Comparison of ENCODE assay signal across 8 cellular contexts in the genomic region with DNA sequence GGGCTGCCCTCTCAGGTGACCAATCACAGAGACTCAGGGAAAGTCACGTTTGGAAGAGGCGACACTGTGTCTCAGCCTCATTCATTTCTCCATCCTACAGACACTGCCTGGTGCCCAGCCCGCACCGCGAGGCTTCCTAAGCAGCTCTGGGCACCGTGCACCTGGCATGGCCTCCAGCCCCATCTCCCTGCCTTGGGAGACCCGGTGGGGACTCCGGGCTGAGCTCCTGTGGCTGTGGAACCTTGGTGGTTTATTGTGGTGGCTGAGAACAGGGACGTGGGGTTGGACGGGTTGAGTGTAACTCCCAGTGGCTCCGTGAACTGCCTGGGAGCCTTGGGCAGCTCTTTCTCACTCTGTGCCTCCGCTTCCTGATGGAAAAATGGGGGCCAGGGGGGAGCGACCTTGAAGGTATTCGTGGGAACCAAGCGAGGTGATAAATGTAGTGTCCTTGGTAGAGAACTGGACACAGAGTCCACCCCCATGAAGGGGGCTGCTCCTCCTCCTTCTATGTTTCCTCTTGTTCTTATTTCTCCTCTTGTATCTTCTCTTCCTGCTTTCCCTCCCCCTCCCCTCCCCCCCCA.
DNase-seq lines count a peak whose midpoint lies in the region; ATAC-seq, FAIRE-seq and TF ChIP-seq lines count a peak whose summit lies in the region.

No MANE protein-coding gene starts in this region.

- peaks cover 29% of the 10 kb centered on the region for H3K9me1 ChIP-seq in IMR-90 (ENCODE audit: insufficient read depth, low read length)

- H3K4ac ChIP-seq in IMR-90 (ENCODE audit: low read depth, low read length) = peak overlapping the region; percentile 59

- no peaks in the 10 kb centered on the region for H3K36me3 ChIP-seq in CD8-positive, alpha-beta T cell (ENCODE audit: insufficient read depth, low read length)
- H3K36me3 ChIP-seq in IMR-90 (ENCODE audit: control insufficient read depth, insufficient read depth, low read length) (no peaks in the 10 kb centered on the region), bronchial epithelial cell (ENCODE audit: control insufficient read depth, insufficient read depth, low read length) (peaks cover 17% of the 10 kb centered on the region), osteoblast (ENCODE audit: insufficient read depth, low read length) (no peaks in the 10 kb centered on the region)

- peak in 1 of 7 experiments; percentile 44 for DNase-seq in CD8-positive, alpha-beta T cell
- DNase-seq in IMR-90 = no peak
- DNase-seq in bronchial epithelial cell (ENCODE audit: low read depth) = peak; percentile 35
- peak; percentile 84 for DNase-seq in osteoblast (ENCODE audit: insufficient read length, low spot score, missing footprints)
- no peak for DNase-seq in H54 (ENCODE audit: insufficient read length, low spot score)

- H2AK9ac ChIP-seq in IMR-90 (replicated peaks; ENCODE audit: low read depth, low read length, poor library complexity) = peak overlapping the region; percentile 39

- no peaks in the 10 kb centered on the region for H3K9me3 Mint-ChIP-seq in CD8-positive, alpha-beta T cell

- ATAC-seq in CD8-positive, alpha-beta T cell = peak; percentile 26
- ATAC-seq in IMR-90 (ENCODE audit: low read depth) = no peak
- no peak for ATAC-seq in HG03039 (IDR thresholded peaks at IDR 0.05; ENCODE audit: unreplicated experiment)
- ATAC-seq in GM21526 (IDR thresholded peaks at IDR 0.05; ENCODE audit: low FRiP score, unreplicated experiment) = no peak
- ATAC-seq in HG03342 (IDR thresholded peaks at IDR 0.05; ENCODE audit: unreplicated experiment) = no peak

- no peak overlapping the region for H3K56ac ChIP-seq in IMR-90 (ENCODE audit: extremely low read depth, insufficient read depth, low read length)

- peak overlapping the region; percentile 69 for H2BK120ac ChIP-seq in IMR-90 (ENCODE audit: low read depth, low read length)

- in situ Hi-C loops in IMR-90 (cut with MboI; ENCODE audit: low sequenced_read_pairs) = no loop called here

- no TSS peak for BruUV-seq in IMR-90 (replicated peaks; lab: Mats Ljungman, UMichigan)

- H3K9ac ChIP-seq in IMR-90 (ENCODE audit: low read depth, low read length) = no peak overlapping the region

- H3K27ac ChIP-seq in CD8-positive, alpha-beta T cell (ENCODE audit: low read depth, low read length) = no peak overlapping the region
- H3K27ac ChIP-seq in IMR-90 (ENCODE audit: insufficient read depth, low read length) (peak overlapping the region; percentile 38; the same call in 1 of the 2 replicates), osteoblast (ENCODE audit: low read depth, low read length) (peak overlapping the region; percentile 74)

- dilution Hi-C loops in IMR-90 (cut with HindIII; ENCODE audit: low sequenced_read_pairs, unreplicated experiment) = no loop called here

- peaks cover 78% of the 10 kb centered on the region for H3K79me2 ChIP-seq in osteoblast (ENCODE audit: insufficient read depth, low read length)

- H4K91ac ChIP-seq in IMR-90 (ENCODE audit: insufficient read depth, low read depth, low read length) = peak overlapping the region; percentile 48

- no peak overlapping the region for H3K4me3 Mint-ChIP-seq in CD8-positive, alpha-beta T cell

- peak overlapping the region; percentile 48; the same call in 1 of the 3 replicates for H2BK15ac ChIP-seq in IMR-90 (ENCODE audit: low read depth, low read length)

- H3K4me1 ChIP-seq in CD8-positive, alpha-beta T cell (ENCODE audit: insufficient read depth, low read length) = peaks cover 8% of the 10 kb centered on the region
- H3K4me1 ChIP-seq in IMR-90 (ENCODE audit: control insufficient read depth, insufficient read depth, low read length) (peaks cover 29% of the 10 kb centered on the region), osteoblast (ENCODE audit: insufficient read depth, low read length) (peaks cover 28% of the 10 kb centered on the region)

- peaks cover 44 to 87% of the 10 kb centered on the region in 2 experiments for H3K79me1 ChIP-seq in IMR-90 (ENCODE audit: low read depth in 1 of 2, low read length in 2 of 2)

- peak overlapping the region; percentile 65 for H2BK5ac ChIP-seq in IMR-90 (ENCODE audit: low read depth, low read length, poor library complexity, severe bottlenecking)

- H3K27me3 Mint-ChIP-seq in CD8-positive, alpha-beta T cell (ENCODE audit: low read depth) = no peaks in the 10 kb centered on the region

- no peak for TF ChIP-seq POLR2A in IMR-90 (IDR thresholded peaks at IDR 0.05; ENCODE audit: low read depth, low read length)
- no peak for TF ChIP-seq POLR2A in H54 (IDR thresholded peaks at IDR 0.05; ENCODE audit: low read depth, low read length)

- H2BK20ac ChIP-seq in IMR-90 (ENCODE audit: low read depth, low read length) = peak overlapping the region; percentile 83

- intact Hi-C loops in CD8-positive, alpha-beta T cell (cut with DNase I, micrococcal nuclease) = no loop called here
- intact Hi-C loops in IMR-90 (cut with micrococcal nuclease) = no loop called here

- H4K8ac ChIP-seq in IMR-90 (ENCODE audit: low read depth in 2 of 2, low read length in 2 of 2) = peak overlapping the region in 1 of 2 experiments; percentile 31; a peak in 1 of 4 replicates

- H3K4me3 ChIP-seq in CD8-positive, alpha-beta T cell (ENCODE audit: low read depth, low read length) = no peak overlapping the region
- H3K4me3 ChIP-seq in IMR-90 (ENCODE audit: insufficient read depth, low read depth, low read length) (no peak overlapping the region), bronchial epithelial cell (ENCODE audit: low read depth, low read length) (no peak overlapping the region), osteoblast (ENCODE audit: insufficient read depth, low read length) (no peak overlapping the region)

- peaks cover 9% of the 10 kb centered on the region for H4K20me1 ChIP-seq in IMR-90 (ENCODE audit: insufficient read depth, low read length)
- H4K20me1 ChIP-seq in osteoblast (ENCODE audit: insufficient read depth, low read length) = peaks cover 70% of the 10 kb centered on the region

- H3K27ac Mint-ChIP-seq in CD8-positive, alpha-beta T cell = no peak overlapping the region

- no peak overlapping the region for H4K5ac ChIP-seq in IMR-90 (ENCODE audit: low read depth, low read length)

- no peaks in the 10 kb centered on the region for H3K9me3 ChIP-seq in CD8-positive, alpha-beta T cell (ENCODE audit: low read length)
- no peaks in the 10 kb centered on the region for H3K9me3 ChIP-seq in IMR-90 (ENCODE audit: control insufficient read depth, insufficient read depth, low read length)
- no peaks in the 10 kb centered on the region for H3K9me3 ChIP-seq in osteoblast (ENCODE audit: low read depth, low read length)

- H3K36me3 Mint-ChIP-seq in CD8-positive, alpha-beta T cell = no peaks in the 10 kb centered on the region

- H3K27me3 ChIP-seq in CD8-positive, alpha-beta T cell (ENCODE audit: insufficient read depth, low read length) = no peaks in the 10 kb centered on the region
- H3K27me3 ChIP-seq in IMR-90 (ENCODE audit: control insufficient read depth, insufficient read depth, low read length) (no peaks in the 10 kb centered on the region), bronchial epithelial cell (ENCODE audit: control insufficient read depth, insufficient read depth, low read length) (no peaks in the 10 kb centered on the region), osteoblast (ENCODE audit: insufficient read depth, low read length) (no peaks in the 10 kb centered on the region)

- peak overlapping the region; percentile 25; the same call in 1 of the 2 replicates for H3K14ac ChIP-seq in IMR-90 (replicated peaks; ENCODE audit: low read depth, low read length)

- H3K4me2 ChIP-seq in IMR-90 (ENCODE audit: low read depth, low read length) (no peak overlapping the region), osteoblast (ENCODE audit: insufficient read depth, low read length) (no peak overlapping the region)

- H3K23ac ChIP-seq in IMR-90 (ENCODE audit: low read depth, low read length) = no peak overlapping the region

- no peak overlapping the region for H3K18ac ChIP-seq in IMR-90 (ENCODE audit: low read depth, low read length)

- H2AK5ac ChIP-seq in IMR-90 (ENCODE audit: low read depth, low read length) = peak overlapping the region; percentile 80

- CTCF ChIA-PET in CD8-positive, alpha-beta T cell (lab: Charles Lee) = interaction anchor here (3.0 kb wide), 1 partner anchor 24 kb away, joined by 10 read pairs; no protein-coding TSS in a partner anchor
- CTCF ChIA-PET in IMR-90 (lab: Yijun Ruan, JAX) = interaction anchor here (0.6 kb wide), 1 partner anchor 264 kb away, joined by 4 read pairs; no protein-coding TSS in a partner anchor

- 82% methylated on average over 3 of the region's 15 CpGs; no CpG with 5 or more reads in 1 of the 2 experiments for WGBS in IMR-90 (ENCODE audit: extremely low coverage in 2 of 2, insufficient read length in 1 of 2), 2 experiments

- no peak for TF ChIP-seq CTCF in CD8-positive, alpha-beta T cell (IDR thresholded peaks at IDR 0.05)
- TF ChIP-seq CTCF in IMR-90 (conservative IDR thresholded peaks at IDR 0.05; ENCODE audit: low read depth, low read length) = no peak
- no peak for TF ChIP-seq CTCF in bronchial epithelial cell (IDR thresholded peaks at IDR 0.05; ENCODE audit: insufficient read depth, low read length, severe bottlenecking)
- TF ChIP-seq CTCF in osteoblast (IDR thresholded peaks at IDR 0.05; ENCODE audit: extremely low read depth, low read depth, low read length) = no peak

- POLR2A ChIA-PET in CD8-positive, alpha-beta T cell (lab: Charles Lee) = interaction anchor here (1.0 to 1.2 kb wide), 2 partner anchors 10 to 31 kb away, joined by 3 to 5 read pairs; no protein-coding TSS in a partner anchor
- POLR2A ChIA-PET in IMR-90 (lab: Charles Lee; ENCODE audit: unreplicated experiment) = no interaction called here

- no peak for FAIRE-seq in bronchial epithelial cell (lab: Jason Lieb, UNC)
- FAIRE-seq in H54 (lab: Jason Lieb, UNC) = no peak

- no peak for TF ChIP-seq RAD21 in IMR-90 (IDR thresholded peaks at IDR 0.05; ENCODE audit: low read length)

- no peak overlapping the region for H2AFZ ChIP-seq in IMR-90 (replicated peaks; ENCODE audit: low read length, poor library complexity)
- H2AFZ ChIP-seq in osteoblast (ENCODE audit: low read length) = no peak overlapping the region

- H3K4me1 Mint-ChIP-seq in CD8-positive, alpha-beta T cell (ENCODE audit: low read depth) = peaks cover 23% of the 10 kb centered on the region

TF ChIP-seq in IMR-90, 13 proteins besides CTCF, POLR2A, EP300 and RAD21:
- TF ChIP-seq MAZ (IDR thresholded peaks at IDR 0.05; ENCODE audit: borderline replicate concordance, low read depth, low read length) = peak; percentile 15; the same call in 1 of the 2 replicates
- no peak for TF ChIP-seq FOS (IDR thresholded peaks at IDR 0.05; ENCODE audit: low read depth, low read length)

Comparison
In these comparisons a context has a peak if more than half of its experiments do, and no peak if none do; other contexts are left out.
1. DNase-seq: peak in bronchial epithelial cell (single experiment) and osteoblast (single experiment); none in IMR-90 (single experiment) and H54 (single experiment).